21 cellular contexts compared by ENCODE assay signal in the genomic region with DNA sequence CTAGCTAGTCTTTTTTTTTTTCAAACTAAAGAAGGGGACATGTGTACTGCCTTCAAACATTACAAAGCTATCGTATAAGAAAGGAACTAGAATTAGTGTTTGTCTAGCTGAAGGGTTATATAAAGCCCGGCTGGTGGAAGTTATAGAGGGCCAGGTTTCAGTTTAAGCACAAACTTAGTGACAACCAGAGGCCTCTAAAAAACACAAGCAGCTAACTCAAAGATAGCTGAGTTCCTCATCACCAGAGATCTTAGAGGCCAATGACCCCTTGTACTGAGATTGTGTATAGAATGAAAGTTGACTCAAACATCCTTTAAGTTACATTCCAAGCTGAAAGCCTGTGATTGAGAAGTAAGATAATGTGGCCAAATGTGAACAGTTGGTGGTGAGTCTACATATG.
DNase-seq lines count a peak whose midpoint lies in the region; ATAC-seq lines count a peak whose summit lies in the region.
"Had no signal": no experiment of that assay in that cellular context is flagged by ENCODE, and none has a peak within 500 bp of the region (broad histone marks: within the 10 kb centered on the region; RNA-seq: fewer than 3 reads in every experiment).

No MANE protein-coding gene starts in this region.

- H3K27me3 ChIP-seq in adipocyte (replicated peaks; ENCODE audit: control insufficient read depth, insufficient read depth, low read length), result no peaks in the 10 kb centered on the region
- H3K27me3 ChIP-seq: BE2C had no signal

- DNase-seq in ELR (ENCODE audit: low read depth) (peak; percentile 14), adipocyte (ENCODE audit: low read depth) (peak; percentile 12), globus pallidus (ENCODE audit: low spot score) (peak; percentile 5), skeletal muscle cell (ENCODE audit: low read depth) (peak; percentile 4), NCI-H446 treated with DMSO at 0.1 percent for 48 hours (lab: John Stamatoyannopoulos, UW) (no peak), HUDEP-2 (lab: John Stamatoyannopoulos, UW; ENCODE audit: unreplicated experiment in 76 of 76) (no peak)
- DNase-seq: BE2C, GOT3, KBM-7, MM.1S, NCI-H1092, NCI-H1436, NCI-H2029, NCI-H2227 treated with DMSO at 0.1 percent for 48 hours, NCI-H510A treated with DMSO at 0.1 percent for 48 hours, NCI-H748 treated with DMSO at 0.1 percent for 48 hours, SIG-M5, T-cell had no signal

- H3K36me3 ChIP-seq in adipocyte (ENCODE audit: control insufficient read depth, insufficient read depth, low read length, severe bottlenecking), result no peaks in the 10 kb centered on the region
- H3K36me3 ChIP-seq: BE2C had no signal

- H3K4me1 ChIP-seq in adipocyte (ENCODE audit: control insufficient read depth, insufficient read depth, low read length), result peaks cover 16% of the 10 kb centered on the region
- H3K4me1 ChIP-seq: A549, BE2C had no signal

- H3K9me3 ChIP-seq in adipocyte (ENCODE audit: control insufficient read depth, low read length), result no peaks in the 10 kb centered on the region
- H3K9me3 ChIP-seq: A549, BE2C had no signal

- ATAC-seq in GM18502 (IDR thresholded peaks at IDR 0.05; ENCODE audit: poor library complexity, unreplicated experiment), result no peak
- ATAC-seq: A549, Panc1, T-cell had no signal

- no peak overlapping the region for H3K4me3 ChIP-seq in adipocyte (ENCODE audit: low read length)
- H3K4me3 ChIP-seq in skeletal muscle cell (ENCODE audit: low read depth, low read length), result no peak overlapping the region
- H3K4me3 ChIP-seq: A549 had no signal

- H3K9ac ChIP-seq in adipocyte (ENCODE audit: low read length), result no peak overlapping the region

Comparison
In these comparisons a context has a peak if more than half of its experiments do, and no peak if none do; other contexts are left out.
1. DNase-seq: peak in ELR (single experiment), adipocyte (single experiment), globus pallidus (single experiment) and skeletal muscle cell (single experiment); none in NCI-H446 treated with DMSO at 0.1 percent for 48 hours (single experiment) and HUDEP-2 (0 of 76).